ENCODE assay signal across 9 cellular contexts in genomic region chr9:99253772-99254431, GRCh38. TPM values are rescaled to one million over a fixed set of nuclear protein-coding genes. Genes with fewer than 3 reads are reported as not detected.
A peak's percentile ranks its signal among the peaks of the same experiment; 100 is the strongest.
DNase-seq lines count a peak whose midpoint lies in the region; ATAC-seq and TF ChIP-seq lines count a peak whose summit lies in the region.
"Had no signal": no experiment of that assay in that cellular context is flagged by ENCODE, and none has a peak within 500 bp of the region (broad histone marks: within the 10 kb centered on the region; RNA-seq: fewer than 3 reads in every experiment).

No MANE protein-coding gene starts in this region.

- ATAC-seq in GM18861 (IDR thresholded peaks at IDR 0.05; ENCODE audit: unreplicated experiment) (peak; percentile 79), HG02970 (IDR thresholded peaks at IDR 0.05; ENCODE audit: low FRiP score, unreplicated experiment) (peak; percentile 72), WTC11 (peak; percentile 44)

- no peaks in the 10 kb centered on the region for H3K9me3 ChIP-seq in effector memory CD4-positive, alpha-beta T cell (ENCODE audit: control insufficient read depth, low read length)

- no peaks in the 10 kb centered on the region for H3K9me3 Mint-ChIP-seq in WTC11

- no peaks in the 10 kb centered on the region for H3K4me1 ChIP-seq in effector memory CD4-positive, alpha-beta T cell (ENCODE audit: control insufficient read depth, insufficient read depth, low read length, poor library complexity, severe bottlenecking)

- no peak overlapping the region for H3K4me3 ChIP-seq in effector memory CD4-positive, alpha-beta T cell (ENCODE audit: insufficient read depth, low read depth, low read length, poor library complexity, severe bottlenecking)
- H3K4me3 ChIP-seq: SK-N-MC had no signal

- no peaks in the 10 kb centered on the region for H3K36me3 ChIP-seq in effector memory CD4-positive, alpha-beta T cell (ENCODE audit: control insufficient read depth, insufficient read depth, low read length)

- no peak for DNase-seq in WTC11 (ENCODE audit: low spot score)
- peak; percentile 18 to 30 (median 21) for DNase-seq in effector memory CD4-positive, alpha-beta T cell
- peak; percentile 75 for DNase-seq in stimulated activated CD8-positive, alpha-beta memory T cell treated with anti-CD3 and anti-CD28 coated beads, Interleukin-12 subunit alpha, Interleukin-12 subunit beta, amount 100 ng/mL, for 24 hours (ENCODE audit: extremely low read depth)
- no peak for DNase-seq in NCI-H2171 treated with DMSO at 0.1 percent for 48 hours (lab: John Stamatoyannopoulos, UW)
- DNase-seq in NCI-H748 treated with DMSO at 0.1 percent for 48 hours (lab: John Stamatoyannopoulos, UW), result no peak
- no peak for DNase-seq in SW 1271 (lab: John Stamatoyannopoulos, UW)

- no peak overlapping the region for H3K27ac Mint-ChIP-seq in WTC11

- no peak for TF ChIP-seq CTCF in WTC11 (IDR thresholded peaks at IDR 0.05)

- CTCF ChIA-PET in WTC11 (lab: Charles Lee), result no interaction called here

- no peaks in the 10 kb centered on the region for H3K27me3 ChIP-seq in effector memory CD4-positive, alpha-beta T cell (replicated peaks; ENCODE audit: control insufficient read depth, insufficient read depth, low read length, poor library complexity, severe bottlenecking)

- no peaks in the 10 kb centered on the region for H3K36me3 Mint-ChIP-seq in WTC11

- POLR2A ChIA-PET in WTC11 (lab: Charles Lee), result no interaction called here

- H3K4me1 Mint-ChIP-seq in WTC11, result peaks cover 7% of the 10 kb centered on the region

- no peaks in the 10 kb centered on the region for H3K27me3 Mint-ChIP-seq in WTC11 (ENCODE audit: low read depth)

- no peak overlapping the region for H3K4me3 Mint-ChIP-seq in WTC11

- H3K27ac ChIP-seq in effector memory CD4-positive, alpha-beta T cell (ENCODE audit: insufficient read depth, low read length, poor library complexity, severe bottlenecking), result no peak overlapping the region
- H3K27ac ChIP-seq: SK-N-MC had no signal

TF ChIP-seq in WTC11, 78 proteins besides CTCF, POLR2A, EP300 and RAD21:
- TF ChIP-seq USF2 (CRISPR knock-in tag; IDR thresholded peaks at IDR 0.05) (no peak), ZMAT4 (CRISPR knock-in tag; IDR thresholded peaks at IDR 0.05) (no peak), FOXJ3 (CRISPR knock-in tag; IDR thresholded peaks at IDR 0.05; ENCODE audit: borderline replicate concordance) (no peak), ZNF219 (CRISPR knock-in tag; IDR thresholded peaks at IDR 0.05; ENCODE audit: borderline replicate concordance) (no peak), TP53 (CRISPR knock-in tag; IDR thresholded peaks at IDR 0.05) (no peak), ZNF416 (CRISPR knock-in tag; IDR thresholded peaks at IDR 0.05) (no peak), ATF1 (CRISPR knock-in tag; IDR thresholded peaks at IDR 0.05) (no peak), HMGXB4 (CRISPR knock-in tag; IDR thresholded peaks at IDR 0.05) (no peak)
- TF ChIP-seq, protein P1, sequence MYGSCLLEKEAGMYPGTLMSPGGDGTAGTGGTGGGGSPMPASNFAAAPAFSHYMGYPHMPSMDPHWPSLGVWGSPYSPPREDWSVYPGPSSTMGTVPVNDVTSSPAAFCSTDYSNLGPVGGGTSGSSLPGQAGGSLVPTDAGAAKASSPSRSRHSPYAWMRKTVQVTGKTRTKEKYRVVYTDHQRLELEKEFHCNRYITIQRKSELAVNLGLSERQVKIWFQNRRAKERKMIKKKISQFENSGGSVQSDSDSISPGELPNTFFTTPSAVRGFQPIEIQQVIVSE (CRISPR knock-in tag; IDR thresholded peaks at IDR 0.05; ENCODE audit: borderline replicate concordance), result no peak
- TF ChIP-seq, protein P2, sequence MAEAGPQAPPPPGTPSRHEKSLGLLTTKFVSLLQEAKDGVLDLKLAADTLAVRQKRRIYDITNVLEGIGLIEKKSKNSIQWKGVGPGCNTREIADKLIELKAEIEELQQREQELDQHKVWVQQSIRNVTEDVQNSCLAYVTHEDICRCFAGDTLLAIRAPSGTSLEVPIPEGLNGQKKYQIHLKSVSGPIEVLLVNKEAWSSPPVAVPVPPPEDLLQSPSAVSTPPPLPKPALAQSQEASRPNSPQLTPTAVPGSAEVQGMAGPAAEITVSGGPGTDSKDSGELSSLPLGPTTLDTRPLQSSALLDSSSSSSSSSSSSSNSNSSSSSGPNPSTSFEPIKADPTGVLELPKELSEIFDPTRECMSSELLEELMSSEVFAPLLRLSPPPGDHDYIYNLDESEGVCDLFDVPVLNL (CRISPR knock-in tag; IDR thresholded peaks at IDR 0.05; ENCODE audit: borderline replicate concordance, low read depth), result no peak

RNA-seq across cellular contexts. Expression of gene SEC61B, which starts 31.8 kb away (rescaled TPM):
- 153 to 167 TPM (median 156 TPM) in 3 replicates for total RNA-seq in WTC11 (2021)

RNA-seq across cellular contexts. Expression of gene ALG2, which starts 32.2 kb away (rescaled TPM):
- 24.0 to 25.2 TPM (median 25.0 TPM) in 3 replicates for total RNA-seq in WTC11 (2021)

Comparison
In these comparisons a context has a peak if more than half of its experiments do, and no peak if none do; other contexts are left out.
1. DNase-seq: peak in effector memory CD4-positive, alpha-beta T cell (3 of 3) and stimulated activated CD8-positive, alpha-beta memory T cell treated with anti-CD3 and anti-CD28 coated beads, Interleukin-12 subunit alpha, Interleukin-12 subunit beta, amount 100 ng/mL, for 24 hours (single experiment); none in WTC11 (single experiment), NCI-H2171 treated with DMSO at 0.1 percent for 48 hours (single experiment), NCI-H748 treated with DMSO at 0.1 percent for 48 hours (single experiment) and SW 1271 (0 of 2).
2. Peak in every context shown above with its lines, with median percentiles within 50 percentile points of each other: ATAC-seq.